ENCODE assay signal across 8 cellular contexts in the genomic region with DNA sequence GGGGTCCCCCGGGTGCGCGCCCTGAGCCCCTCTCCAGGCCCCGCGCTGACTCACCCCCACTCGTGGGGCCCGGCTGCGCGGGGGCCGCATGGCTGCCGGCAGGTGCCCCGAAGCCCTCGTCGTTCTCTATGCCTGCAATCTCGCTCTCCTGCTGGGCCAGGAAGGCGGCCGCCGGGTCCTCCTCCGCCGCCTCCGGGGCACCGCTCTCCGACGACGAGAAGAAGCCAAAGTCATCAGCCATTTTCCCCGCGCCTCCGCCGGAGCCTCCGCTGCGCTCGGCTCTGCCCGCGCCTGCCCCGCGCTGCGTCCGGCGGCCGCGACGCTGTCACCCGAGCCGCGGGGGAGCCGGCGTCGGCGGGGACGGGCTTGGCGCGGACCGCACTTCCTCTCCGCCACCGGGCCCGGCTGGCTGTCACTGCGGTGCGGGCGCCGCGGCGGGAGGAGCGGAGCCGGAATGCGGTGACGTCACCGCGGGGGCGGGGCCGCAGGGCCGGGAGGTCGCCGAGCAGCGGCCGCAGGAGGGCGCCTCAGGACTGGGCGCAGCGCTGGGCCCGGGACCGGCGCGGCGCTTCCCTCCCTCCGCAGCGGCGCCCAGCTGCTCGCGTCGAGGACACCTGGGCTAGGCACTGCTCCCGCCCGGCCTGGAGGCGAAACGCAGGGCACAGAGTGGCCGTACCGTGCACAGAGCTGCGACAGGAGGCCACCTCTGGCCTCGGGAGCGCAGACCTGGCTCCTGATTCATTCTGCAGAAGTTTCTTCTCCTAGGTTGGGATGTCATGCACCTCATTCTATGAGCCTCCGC. TPM values are rescaled to one million over a fixed set of nuclear protein-coding genes. Genes with fewer than 3 reads are reported as not detected.
DNase-seq lines count a peak whose midpoint lies in the region; ATAC-seq and TF ChIP-seq lines count a peak whose summit lies in the region.

A gene with protein sequence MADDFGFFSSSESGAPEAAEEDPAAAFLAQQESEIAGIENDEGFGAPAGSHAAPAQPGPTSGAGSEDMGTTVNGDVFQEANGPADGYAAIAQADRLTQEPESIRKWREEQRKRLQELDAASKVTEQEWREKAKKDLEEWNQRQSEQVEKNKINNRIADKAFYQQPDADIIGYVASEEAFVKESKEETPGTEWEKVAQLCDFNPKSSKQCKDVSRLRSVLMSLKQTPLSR (minus strand): TSS at position 417 of the 802 bp plus-strand sequence. CDS start 176 bp downstream, at position 241.

- peak within 1 kb of the TSS; percentile 72 for H3K4me3 Mint-ChIP-seq in progenitor cell of endocrine pancreas (ENCODE audit: low read depth)

- H3K27ac ChIP-seq in upper lobe of right lung = peak within 1 kb of the TSS; percentile 93

- peaks cover 1% of the 10 kb centered on the region for H3K36me3 Mint-ChIP-seq in progenitor cell of endocrine pancreas (ENCODE audit: insufficient read depth)

- no peaks in the 10 kb centered on the region for H3K27me3 ChIP-seq in upper lobe of right lung

- H3K36me3 ChIP-seq in upper lobe of right lung = no peaks in the 10 kb centered on the region

- H3K4me3 ChIP-seq in upper lobe of right lung = peak within 1 kb of the TSS; percentile 95

- H3K27me3 Mint-ChIP-seq in progenitor cell of endocrine pancreas = no peaks in the 10 kb centered on the region

- DNase-seq in NCI-H1092 (lab: John Stamatoyannopoulos, UW) = peak; percentile 63
- DNase-seq in amniotic epithelial cell (ENCODE audit: low read depth) = peak; percentile 67
- DNase-seq in left cardiac atrium = peak; percentile 93
- DNase-seq in progenitor cell of endocrine pancreas (ENCODE audit: low spot score, unreplicated experiment) = peak; percentile 91
- DNase-seq in upper lobe of right lung = peak; percentile 96

- peak within 1 kb of the TSS; percentile 67 for H3K27ac Mint-ChIP-seq in progenitor cell of endocrine pancreas

- intact Hi-C loops in T-helper 1 cell treated with Interleukin-12 subunit alpha and Interleukin-12 subunit beta and Interleukin-4 antibody, amounts not matched to agents 30 ng/mL and 1 ng/mL, for 36 hours (cut with micrococcal nuclease) = loop anchor here (1.0 kb wide), 9 partner anchors 27 to 231 kb away; a partner anchor contains a TSS
- intact Hi-C loops in left cardiac atrium (cut with DNase I) = loop anchor here (2.0 to 10.0 kb wide), 4 partner anchors 30 to 158 kb away; no protein-coding TSS in a partner anchor
- intact Hi-C loops in upper lobe of right lung (cut with DNase I) = no loop called here

- peak; percentile 84 for TF ChIP-seq CTCF in GM12874 (IDR thresholded peaks at IDR 0.05; ENCODE audit: insufficient read depth, low read depth, low read length)
- peak; percentile 81 for TF ChIP-seq CTCF in progenitor cell of endocrine pancreas (IDR thresholded peaks at IDR 0.05; ENCODE audit: unreplicated experiment)
- TF ChIP-seq CTCF in upper lobe of right lung (IDR thresholded peaks at IDR 0.05) = peak; percentile 65

- no peaks in the 10 kb centered on the region for H3K9me3 ChIP-seq in upper lobe of right lung

- peaks cover 32% of the 10 kb centered on the region for H3K4me1 ChIP-seq in upper lobe of right lung

- H3K9me3 Mint-ChIP-seq in progenitor cell of endocrine pancreas (ENCODE audit: low read depth) = peaks cover 9% of the 10 kb centered on the region

- no peaks in the 10 kb centered on the region for H3K4me1 Mint-ChIP-seq in progenitor cell of endocrine pancreas (ENCODE audit: low read depth)

- ATAC-seq in HG02588 (IDR thresholded peaks at IDR 0.05; ENCODE audit: unreplicated experiment) (peak; percentile 92), left cardiac atrium (peak; percentile 92 to 97), upper lobe of right lung (peak; percentile 97)

RNA-seq across cellular contexts. Expression of the gene that starts here (rescaled TPM):
- total RNA-seq in T-helper 1 cell treated with Interleukin-12 subunit alpha and Interleukin-12 subunit beta and Interleukin-4 antibody, amounts not matched to agents 30 ng/mL and 1 ng/mL, for 36 hours = 67.8 and 71.0 TPM in 2 replicates
- 100 to 1,000 TPM; 173 to 199 TPM for total RNA-seq in left cardiac atrium
- total RNA-seq in progenitor cell of endocrine pancreas = 27.9 and 29.1 TPM in 2 replicates
- 80.9 TPM for total RNA-seq in upper lobe of right lung

Comparison
In these comparisons a context has a peak if more than half of its experiments do, and no peak if none do; other contexts are left out.
1. Peak in every context shown above with its lines: DNase-seq, ATAC-seq, H3K4me3 ChIP-seq and H3K27ac ChIP-seq.